31 cellular contexts compared by ENCODE assay signal in genomic region chr10:100140070-100140469, GRCh38. TPM values are rescaled to one million over a fixed set of nuclear protein-coding genes. Genes with fewer than 3 reads are reported as not detected.
"Had no signal": no experiment of that assay in that cellular context is flagged by ENCODE, and none has a peak within 500 bp of the region (broad histone marks: within the 10 kb centered on the region; RNA-seq: fewer than 3 reads in every experiment).

No MANE protein-coding gene starts in this region.

- ATAC-seq: left colon; left lung; lower lobe of right lung; mucosa of descending colon; naive thymus-derived CD4-positive, alpha-beta T cell; natural killer cell treated with Interleukin-12 subunit alpha and Interleukin-12 subunit beta and Interleukin-15 and Interleukin-18, amount 100 ng/mL, for 72 hours; right cardiac atrium; sciatic nerve; stimulated activated naive B cell treated with anti-CD40 and anti-IgM and Interleukin-4, amounts not matched to agents 10 μg/mL and 1 μg/mL and 100 μg/mL, for 72 hours; stimulated activated naive CD8-positive, alpha-beta T cell treated with anti-CD3 and anti-CD28 coated beads, Interleukin-15, Interleukin-2, amounts not matched to agents 100 U/mL and 50 U/mL, for 24 hours had no signal

- DNase-seq: hippocampal formation; kidney; left colon; left lung; lower lobe of right lung; mammary epithelial cell; mesendoderm; midbrain; mucosa of descending colon; naive thymus-derived CD4-positive, alpha-beta T cell; ovary; posterior cingulate gyrus; retina; right cardiac atrium; stimulated activated CD4-positive, alpha-beta T cell treated with anti-CD3 and anti-CD28 coated beads, Interleukin-12 subunit alpha, Interleukin-12 subunit beta, amount 100 ng/mL, for 4 hours; stimulated activated CD4-positive, alpha-beta T cell treated with anti-CD3 and anti-CD28 coated beads, Interleukin-15, amount 100 ng/mL, for 24 hours; stimulated activated CD4-positive, alpha-beta T cell treated with anti-CD3 and anti-CD28 coated beads, Interleukin-2, amount 100 ng/mL, for 24 hours; stimulated activated CD4-positive, alpha-beta T cell treated with anti-CD3 and anti-CD28 coated beads, Interleukin-4, amount 100 ng/mL, for 1 hour; stimulated activated naive B cell treated with anti-CD40 and anti-IgM and Interleukin-4, amounts not matched to agents 10 μg/mL and 1 μg/mL and 100 μg/mL, for 72 hours; stimulated activated naive CD8-positive, alpha-beta T cell treated with anti-CD3 and anti-CD28 coated beads, Interleukin-15, Interleukin-2, amounts not matched to agents 100 U/mL and 50 U/mL, for 24 hours; stomach; testis; thyroid gland; transverse colon; upper lobe of left lung had no signal

- H3K27ac ChIP-seq: left lung, lower lobe of right lung, ovary, prostate gland, skin epidermis, stomach, testis, thyroid gland, transverse colon, upper lobe of left lung, vagina had no signal

- H3K4me3 ChIP-seq: left lung, lower lobe of right lung, mucosa of descending colon, ovary, prostate gland, skin epidermis, stomach, testis, thyroid gland, transverse colon, upper lobe of left lung, vagina had no signal

- H3K36me3 ChIP-seq: left lung, lower lobe of right lung, ovary, prostate gland, stomach, thyroid gland, transverse colon, upper lobe of left lung, vagina had no signal

- FAIRE-seq: kidney had no signal

- H3K9me3 ChIP-seq: left lung, lower lobe of right lung, mucosa of descending colon, prostate gland, stomach, testis, thyroid gland, upper lobe of left lung, vagina had no signal

- H3K27me3 ChIP-seq: ovary, stomach, testis, thyroid gland, transverse colon, upper lobe of left lung, vagina had no signal

- H3K4me1 ChIP-seq: left lung, lower lobe of right lung, prostate gland, stomach, testis, thyroid gland, transverse colon, upper lobe of left lung, vagina had no signal

RNA-seq across cellular contexts. Expression of gene CPN1, which starts 58.4 kb away (rescaled TPM):
- polyA plus RNA-seq: mammary epithelial cell; naive thymus-derived CD4-positive, alpha-beta T cell; neural cell; ovary; right cardiac atrium; stomach had no signal
